ENCODE assay signal across 8 cellular contexts in the genomic region with DNA sequence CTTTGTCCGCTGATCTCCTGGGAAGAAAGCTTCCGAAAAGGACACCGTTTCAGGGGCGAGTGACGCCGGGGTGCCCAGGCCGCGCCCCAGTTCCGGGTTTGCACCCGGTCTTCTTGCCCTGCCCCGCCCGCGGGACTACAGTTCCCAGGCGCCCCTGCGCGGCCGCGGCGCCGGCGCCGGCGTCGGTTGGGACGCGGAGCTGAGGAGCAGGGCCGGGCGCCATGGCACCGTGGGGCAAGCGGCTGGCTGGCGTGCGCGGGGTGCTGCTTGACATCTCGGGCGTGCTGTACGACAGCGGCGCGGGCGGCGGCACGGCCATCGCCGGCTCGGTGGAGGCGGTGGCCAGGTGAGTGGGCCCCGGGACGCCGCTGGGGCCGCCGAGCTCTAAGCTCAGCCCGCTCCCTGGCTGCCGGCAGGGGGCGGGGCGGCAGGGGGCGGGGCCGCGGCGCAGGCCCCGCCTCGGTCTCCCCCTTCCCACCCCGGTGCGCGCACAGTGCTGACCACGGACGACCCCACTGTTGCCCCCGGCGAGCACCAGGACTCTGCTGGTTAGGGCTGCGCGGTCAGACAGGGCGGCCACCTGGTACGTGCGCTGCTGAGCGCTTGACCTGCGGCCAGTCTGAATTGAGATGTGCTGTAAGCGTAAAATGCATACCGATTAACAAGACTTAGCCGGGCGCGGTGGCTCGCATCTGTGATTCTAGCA. TPM values are rescaled to one million over a fixed set of nuclear protein-coding genes. Genes with fewer than 3 reads are reported as not detected.
A peak's percentile ranks its signal among the peaks of the same experiment; 100 is the strongest.
DNase-seq lines count a peak whose midpoint lies in the region; ATAC-seq and TF ChIP-seq lines count a peak whose summit lies in the region.

A gene with protein sequence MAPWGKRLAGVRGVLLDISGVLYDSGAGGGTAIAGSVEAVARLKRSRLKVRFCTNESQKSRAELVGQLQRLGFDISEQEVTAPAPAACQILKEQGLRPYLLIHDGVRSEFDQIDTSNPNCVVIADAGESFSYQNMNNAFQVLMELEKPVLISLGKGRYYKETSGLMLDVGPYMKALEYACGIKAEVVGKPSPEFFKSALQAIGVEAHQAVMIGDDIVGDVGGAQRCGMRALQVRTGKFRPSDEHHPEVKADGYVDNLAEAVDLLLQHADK (plus strand): TSS at position 182 of the 706 bp plus-strand sequence. CDS start 40 bp downstream, at position 222.

- H3K27me3 Mint-ChIP-seq in naive thymus-derived CD8-positive, alpha-beta T cell, result peaks cover 0 to 14% (median 7%) of the 10 kb centered on the region in 5 donors
- peaks cover 13% of the 10 kb centered on the region for H3K27me3 Mint-ChIP-seq in stimulated activated memory B cell treated with anti-CD40 and anti-IgM and Interleukin-4, amounts not matched to agents 10 μg/mL and 1 μg/mL and 100 μg/mL, for 72 hours

- no peaks in the 10 kb centered on the region for H3K36me3 Mint-ChIP-seq in naive thymus-derived CD8-positive, alpha-beta T cell
- no peaks in the 10 kb centered on the region for H3K36me3 Mint-ChIP-seq in stimulated activated memory B cell treated with anti-CD40 and anti-IgM and Interleukin-4, amounts not matched to agents 10 μg/mL and 1 μg/mL and 100 μg/mL, for 72 hours

- H3K4me3 ChIP-seq in Peyer's patch, result peak within 1 kb of the TSS; percentile 75 to 90 (median 80)

- peak; percentile 93 for ATAC-seq in GM21360 (IDR thresholded peaks at IDR 0.05; ENCODE audit: unreplicated experiment)
- peak; percentile 95 to 97 for ATAC-seq in naive thymus-derived CD8-positive, alpha-beta T cell
- peak; percentile 98 for ATAC-seq in stimulated activated memory B cell treated with anti-CD40 and anti-IgM and Interleukin-4, amounts not matched to agents 10 μg/mL and 1 μg/mL and 100 μg/mL, for 72 hours

- DNase-seq in DMS114 treated with DMSO at 0.1 percent for 48 hours (lab: John Stamatoyannopoulos, UW; ENCODE audit: unreplicated experiment) (peak; percentile 68), HT-29 (ENCODE audit: low spot score) (peak; percentile 79), Peyer's patch (peak; percentile 83 to 96 (median 95)), activated T-helper 1 cell treated with Interleukin-2 at 50 U/mL for 16 hours (ENCODE audit: low read depth) (peak; percentile 78), fibroblast of gingiva (ENCODE audit: low read depth) (peak; percentile 79)
- peak; percentile 74 to 88 (median 85) for DNase-seq in naive thymus-derived CD8-positive, alpha-beta T cell

- no peaks in the 10 kb centered on the region for H3K27me3 ChIP-seq in Peyer's patch

- H3K9me3 Mint-ChIP-seq in naive thymus-derived CD8-positive, alpha-beta T cell, result no peaks in the 10 kb centered on the region
- H3K9me3 Mint-ChIP-seq in stimulated activated memory B cell treated with anti-CD40 and anti-IgM and Interleukin-4, amounts not matched to agents 10 μg/mL and 1 μg/mL and 100 μg/mL, for 72 hours, result no peaks in the 10 kb centered on the region

- peak within 1 kb of the TSS; percentile 80 to 98 (median 86) for H3K27ac ChIP-seq in Peyer's patch

- H3K9me3 ChIP-seq in Peyer's patch, result no peaks in the 10 kb centered on the region

- TF ChIP-seq POLR2A in Peyer's patch (IDR thresholded peaks at IDR 0.05), result peak; percentile 47 to 55

- peak in 5 of 6 experiments; percentile 50 to 76 (median 68) for TF ChIP-seq CTCF in Peyer's patch (IDR thresholded peaks at IDR 0.05)

- H3K36me3 ChIP-seq in Peyer's patch, result no peaks in the 10 kb centered on the region

- H3K4me1 ChIP-seq in Peyer's patch, result peaks cover 0 to 8% (median 0%) of the 10 kb centered on the region in 4 donors

- H3K4me1 Mint-ChIP-seq in naive thymus-derived CD8-positive, alpha-beta T cell, result peaks cover 21 to 37% (median 32%) of the 10 kb centered on the region in 4 donors
- peaks cover 27% of the 10 kb centered on the region for H3K4me1 Mint-ChIP-seq in stimulated activated memory B cell treated with anti-CD40 and anti-IgM and Interleukin-4, amounts not matched to agents 10 μg/mL and 1 μg/mL and 100 μg/mL, for 72 hours

- H3K4me3 Mint-ChIP-seq in naive thymus-derived CD8-positive, alpha-beta T cell, result peak within 1 kb of the TSS; percentile 75 to 98 (median 92)
- H3K4me3 Mint-ChIP-seq in stimulated activated memory B cell treated with anti-CD40 and anti-IgM and Interleukin-4, amounts not matched to agents 10 μg/mL and 1 μg/mL and 100 μg/mL, for 72 hours, result peak within 1 kb of the TSS; percentile 94

- H3K27ac Mint-ChIP-seq in naive thymus-derived CD8-positive, alpha-beta T cell, result peak within 1 kb of the TSS; percentile 89 to 98 (median 96)
- H3K27ac Mint-ChIP-seq in stimulated activated memory B cell treated with anti-CD40 and anti-IgM and Interleukin-4, amounts not matched to agents 10 μg/mL and 1 μg/mL and 100 μg/mL, for 72 hours, result peak within 1 kb of the TSS; percentile 87

- POLR2A ChIA-PET in naive thymus-derived CD8-positive, alpha-beta T cell (lab: Charles Lee), result interaction anchor here (0.6 to 1.9 kb wide), 7 partner anchors 10 to 454 kb away, joined by 3 to 5 read pairs (median 4); partner anchors contain the start of genes ABRAXAS2 and EEF1AKMT2

RNA-seq across cellular contexts. Expression of the gene that starts here (rescaled TPM):
- total RNA-seq in HT-29 (2014; rRNA removed; shearing (Covaris generic)), result 4.4 and 15.4 TPM in 2 replicates
- total RNA-seq in Peyer's patch, result 10 to 100 TPM; 34.2 to 76.7 (median 38.2) TPM
- total RNA-seq in naive thymus-derived CD8-positive, alpha-beta T cell, result 10 to 100 TPM; 26.5 to 27.4 TPM
- 10 to 100 TPM; 18.1 to 23.3 (median 21.5) TPM for polyA plus RNA-seq in naive thymus-derived CD8-positive, alpha-beta T cell

Comparison
In these comparisons a context has a peak if more than half of its experiments do, and no peak if none do; other contexts are left out.
1. Peak in every context shown above with its lines: DNase-seq, ATAC-seq, H3K4me3 ChIP-seq and H3K27ac ChIP-seq.